8 cellular contexts compared by ENCODE assay signal in genomic region chr5:83472213-83472507, GRCh38. TPM values are rescaled to one million over a fixed set of nuclear protein-coding genes. Genes with fewer than 3 reads are reported as not detected.
DNase-seq lines count a peak whose midpoint lies in the region; ATAC-seq, FAIRE-seq and TF ChIP-seq lines count a peak whose summit lies in the region.

No MANE protein-coding gene starts in this region.

- H3K9me2 ChIP-seq in PC-3 (replicated peaks; ENCODE audit: low read length): no peaks in the 10 kb centered on the region

- peak overlapping the region; percentile 98 for H2AFZ ChIP-seq in PC-3 (ENCODE audit: low read length)
- no peak overlapping the region for H2AFZ ChIP-seq in endothelial cell of umbilical vein (ENCODE audit: low read depth, low read length)
- peak overlapping the region; percentile 11 for H2AFZ ChIP-seq in parathyroid adenoma

- dilution Hi-C loops in endothelial cell of umbilical vein (cut with MboI; ENCODE audit: extremely low pct_ligation_motif_present, low sequenced_read_pairs): no loop called here

- no peaks in the 10 kb centered on the region for H3F3A ChIP-seq in PC-3 (ENCODE audit: low read length, unreplicated experiment)

- peaks cover 49% of the 10 kb centered on the region for H3K4me1 Mint-ChIP-seq in Calu3 (ENCODE audit: low read depth, unreplicated experiment)

- no peak for TF ChIP-seq POLR2A in endothelial cell of umbilical vein (IDR thresholded peaks at IDR 0.05; ENCODE audit: low read depth, low read length)

- H3K4me3 ChIP-seq in PC-3 (ENCODE audit: low read length) (peak overlapping the region; percentile 81), endothelial cell of umbilical vein (replicated peaks in 1 of 3; ENCODE audit: insufficient read depth in 1 of 3, low read depth in 1 of 3, low read length in 3 of 3) (no peak overlapping the region), parathyroid adenoma (ENCODE audit: low read depth, low read length) (no peak overlapping the region)

- DNase-seq in Calu3: no peak
- DNase-seq in PC-3: peak; percentile 8
- no peak for DNase-seq in endothelial cell of umbilical vein (ENCODE audit: low read depth, low spot score)
- no peak for DNase-seq in islet precursor cell

- no peaks in the 10 kb centered on the region for H4K20me1 ChIP-seq in PC-3 (ENCODE audit: low read length)
- H4K20me1 ChIP-seq in endothelial cell of umbilical vein (replicated peaks; ENCODE audit: control insufficient read depth, extremely low read depth, insufficient read depth, low read length): no peaks in the 10 kb centered on the region

- H3K4me3 Mint-ChIP-seq in Calu3 (ENCODE audit: low read depth, unreplicated experiment): peak overlapping the region; percentile 77

- no peak for FAIRE-seq in endothelial cell of umbilical vein (lab: Jason Lieb, UNC)

- H3K4me1 ChIP-seq in PC-3 (ENCODE audit: insufficient read depth, low read length) (peaks cover 31% of the 10 kb centered on the region), endothelial cell of umbilical vein (ENCODE audit: control insufficient read depth, extremely low read depth, insufficient read depth, low read length) (peaks cover 35% of the 10 kb centered on the region), parathyroid adenoma (peaks cover 2% of the 10 kb centered on the region)

- peak overlapping the region; percentile 96 for H3K4me2 ChIP-seq in PC-3 (ENCODE audit: low read length)
- H3K4me2 ChIP-seq in endothelial cell of umbilical vein (ENCODE audit: insufficient read depth, low read length): peak overlapping the region; percentile 98
- no peak overlapping the region for H3K4me2 ChIP-seq in parathyroid adenoma (ENCODE audit: low read length)

- no peaks in the 10 kb centered on the region for H3K9me3 ChIP-seq in PC-3 (ENCODE audit: low read length)
- no peaks in the 10 kb centered on the region for H3K9me3 ChIP-seq in endothelial cell of umbilical vein (replicated peaks; ENCODE audit: control insufficient read depth, insufficient read depth, low read length)
- H3K9me3 ChIP-seq in parathyroid adenoma (ENCODE audit: control insufficient read depth, low read length): no peaks in the 10 kb centered on the region

- POLR2A ChIA-PET in PC-3 (lab: Charles Lee; ENCODE audit: unreplicated experiment) (interaction anchor here (0.6 to 0.7 kb wide), 2 partner anchors 22 to 996 kb away, joined by 3 read pairs; no protein-coding TSS in a partner anchor), endothelial cell of umbilical vein (lab: Charles Lee) (interaction anchor here (0.5 kb wide), 1 partner anchor 988 kb away, joined by 3 read pairs; no protein-coding TSS in a partner anchor)

- H3K36me3 ChIP-seq in PC-3 (ENCODE audit: low read depth, low read length): no peaks in the 10 kb centered on the region
- no peaks in the 10 kb centered on the region for H3K36me3 ChIP-seq in endothelial cell of umbilical vein (ENCODE audit: control insufficient read depth in 2 of 2, extremely low read depth in 1 of 2, insufficient read depth in 2 of 2, low read length in 2 of 2)
- H3K36me3 ChIP-seq in parathyroid adenoma (ENCODE audit: control insufficient read depth, insufficient read depth, low read length): no peaks in the 10 kb centered on the region

- H3K9me1 ChIP-seq in endothelial cell of umbilical vein (replicated peaks; ENCODE audit: control insufficient read depth, extremely low read depth, insufficient read depth, low read length): no peaks in the 10 kb centered on the region

- TF ChIP-seq CTCF in Calu3 (IDR thresholded peaks at IDR 0.05; ENCODE audit: unreplicated experiment): no peak
- TF ChIP-seq CTCF in PC-3 (conservative IDR thresholded peaks at IDR 0.05; ENCODE audit: low read depth, low read length): no peak
- no peak for TF ChIP-seq CTCF in endothelial cell of umbilical vein (IDR thresholded peaks at IDR 0.05; ENCODE audit: extremely low read depth in 1 of 2, insufficient read depth in 1 of 2, low read depth in 1 of 2, low read length in 2 of 2)
- TF ChIP-seq CTCF in parathyroid adenoma (IDR thresholded peaks at IDR 0.05): no peak

- ATAC-seq in PC-3: no peak
- ATAC-seq in activated CD4-positive, CD25-positive, alpha-beta regulatory T cell treated with anti-CD3 and anti-CD28 coated beads, Interleukin-2, amount 50 U/mL, for 24 hours: no peak
- ATAC-seq in GM19452 (IDR thresholded peaks at IDR 0.05; ENCODE audit: unreplicated experiment): no peak
- no peak for ATAC-seq in GM18873 (IDR thresholded peaks at IDR 0.05; ENCODE audit: low FRiP score, unreplicated experiment)

- H3K9me3 Mint-ChIP-seq in Calu3 (ENCODE audit: low read depth, unreplicated experiment): no peaks in the 10 kb centered on the region

- peaks cover 32% of the 10 kb centered on the region for H3K27me3 ChIP-seq in PC-3 (ENCODE audit: low read length)
- H3K27me3 ChIP-seq in endothelial cell of umbilical vein (ENCODE audit: control insufficient read depth in 2 of 2, insufficient read depth in 2 of 2, low read length in 2 of 2): peaks cover 60 to 86% of the 10 kb centered on the region in 2 experiments
- no peaks in the 10 kb centered on the region for H3K27me3 ChIP-seq in parathyroid adenoma (ENCODE audit: control insufficient read depth, insufficient read depth, low read length)

- H3K79me2 ChIP-seq in PC-3 (ENCODE audit: low read length) (no peaks in the 10 kb centered on the region), endothelial cell of umbilical vein (ENCODE audit: control insufficient read depth, insufficient read depth, low read length) (no peaks in the 10 kb centered on the region), parathyroid adenoma (no peaks in the 10 kb centered on the region)

- H3K9ac ChIP-seq in PC-3 (ENCODE audit: low read length): peak overlapping the region; percentile 83
- no peak overlapping the region for H3K9ac ChIP-seq in endothelial cell of umbilical vein (replicated peaks; ENCODE audit: extremely low read depth, insufficient read depth, low read length)
- no peak overlapping the region for H3K9ac ChIP-seq in parathyroid adenoma

- H3K36me3 Mint-ChIP-seq in Calu3 (ENCODE audit: insufficient read depth, unreplicated experiment): peaks cover 58% of the 10 kb centered on the region

- peaks cover 22% of the 10 kb centered on the region for H3K27me3 Mint-ChIP-seq in Calu3 (ENCODE audit: unreplicated experiment)

- CTCF ChIA-PET in Calu3 (lab: Charles Lee) (no interaction called here), PC-3 (lab: Charles Lee) (interaction anchor here (0.7 kb wide), 1 partner anchor 10 kb away, joined by 12 read pairs; no protein-coding TSS in a partner anchor), endothelial cell of umbilical vein (lab: Charles Lee) (interaction anchor here (0.9 to 1.3 kb wide), 4 partner anchors 42 to 1120 kb away, joined by 3 to 4 read pairs (median 4); no protein-coding TSS in a partner anchor)

- H3K27ac ChIP-seq in PC-3 (ENCODE audit: low read length): no peak overlapping the region
- no peak overlapping the region for H3K27ac ChIP-seq in endothelial cell of umbilical vein (ENCODE audit: insufficient read depth, low read depth, low read length)
- H3K27ac ChIP-seq in parathyroid adenoma: no peak overlapping the region

- BruUV-seq in Calu3 (replicated peaks; lab: Mats Ljungman, UMichigan) (no TSS peak), PC-3 (replicated peaks; lab: Mats Ljungman, UMichigan) (no TSS peak), endothelial cell of umbilical vein (replicated peaks; lab: Mats Ljungman, UMichigan) (no TSS peak)

- H3K27ac Mint-ChIP-seq in Calu3 (ENCODE audit: unreplicated experiment): peak overlapping the region; percentile 63

- intact Hi-C loops in Calu3 (cut with micrococcal nuclease; ENCODE audit: unreplicated experiment): loop anchor here (2.0 to 5.0 kb wide), 3 partner anchors 395 to 1120 kb away; partner anchors contain the start of genes TMEM167A and XRCC4
- intact Hi-C loops in PC-3 (cut with micrococcal nuclease): loop anchor here (2.0 to 5.0 kb wide), 6 partner anchors 40 to 1115 kb away; partner anchors contain the start of genes TMEM167A and XRCC4
- intact Hi-C loops in endothelial cell of umbilical vein (cut with micrococcal nuclease): loop anchor here (2.0 to 5.0 kb wide), 4 partner anchors 83 to 1065 kb away; partner anchors contain the start of genes TMEM167A and XRCC4

TF ChIP-seq in endothelial cell of umbilical vein, 7 proteins besides CTCF, POLR2A, EP300 and RAD21:
- no peak for TF ChIP-seq EZH2 (IDR thresholded peaks at IDR 0.05; ENCODE audit: borderline replicate concordance, low read depth, low read length, severe bottlenecking)
- TF ChIP-seq GATA2 (IDR thresholded peaks at IDR 0.05; ENCODE audit: insufficient read depth, insufficient read length, low read depth, low read length): no peak
- no peak for TF ChIP-seq MYC (IDR thresholded peaks at IDR 0.05; ENCODE audit: low read depth, low read length)
- TF ChIP-seq JUN (IDR thresholded peaks at IDR 0.05; ENCODE audit: borderline replicate concordance, insufficient read depth, insufficient read length, low read depth): no peak
- no peak for TF ChIP-seq FOS (IDR thresholded peaks at IDR 0.05; ENCODE audit: borderline replicate concordance, insufficient read depth, low read length)
- no peak for TF ChIP-seq POLR2AphosphoS5 (IDR thresholded peaks at IDR 0.05; ENCODE audit: insufficient read depth, low read depth, low read length)
- TF ChIP-seq, protein P1, sequence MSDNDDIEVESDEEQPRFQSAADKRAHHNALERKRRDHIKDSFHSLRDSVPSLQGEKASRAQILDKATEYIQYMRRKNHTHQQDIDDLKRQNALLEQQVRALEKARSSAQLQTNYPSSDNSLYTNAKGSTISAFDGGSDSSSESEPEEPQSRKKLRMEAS (IDR thresholded peaks at IDR 0.05; ENCODE audit: insufficient read depth, insufficient read length): no peak

RNA-seq across cellular contexts. Expression of gene VCAN, which starts 0.6 kb away (rescaled TPM):
- total RNA-seq in Calu3 (2022) (25.4 and 31.4 TPM in 2 replicates), PC-3 (2014; rRNA removed) (6.2 and 6.7 TPM in 2 replicates), endothelial cell of umbilical vein (0.35 and 0.72 TPM in 2 replicates)
- polyA plus RNA-seq in endothelial cell of umbilical vein: 0.56 and 1.2 TPM in 2 replicates
- 0.21 and 0.62 TPM in 2 replicates for polyA plus RNA-seq in endothelial cell of umbilical vein (2011; cell fraction: cytosol; rRNA removed)
- polyA plus RNA-seq in endothelial cell of umbilical vein (2011; cell fraction: nucleus; rRNA removed): 0.88 TPM in 2 replicates
- 3.3 and 4.0 TPM in 2 replicates for polyA plus RNA-seq in endothelial cell of umbilical vein (2012)
- 2.8 and 5.6 TPM in 2 replicates for polyA minus RNA-seq in endothelial cell of umbilical vein
- not detected for polyA minus RNA-seq in endothelial cell of umbilical vein (2011; cell fraction: cytosol; rRNA and poly(A)+ RNA removed)
- 1.6 and 1.8 TPM in 2 replicates for polyA minus RNA-seq in endothelial cell of umbilical vein (2011; cell fraction: nucleus; rRNA and poly(A)+ RNA removed)
